Comparison of ENCODE assay signal across 31 cellular contexts in the genomic region with DNA sequence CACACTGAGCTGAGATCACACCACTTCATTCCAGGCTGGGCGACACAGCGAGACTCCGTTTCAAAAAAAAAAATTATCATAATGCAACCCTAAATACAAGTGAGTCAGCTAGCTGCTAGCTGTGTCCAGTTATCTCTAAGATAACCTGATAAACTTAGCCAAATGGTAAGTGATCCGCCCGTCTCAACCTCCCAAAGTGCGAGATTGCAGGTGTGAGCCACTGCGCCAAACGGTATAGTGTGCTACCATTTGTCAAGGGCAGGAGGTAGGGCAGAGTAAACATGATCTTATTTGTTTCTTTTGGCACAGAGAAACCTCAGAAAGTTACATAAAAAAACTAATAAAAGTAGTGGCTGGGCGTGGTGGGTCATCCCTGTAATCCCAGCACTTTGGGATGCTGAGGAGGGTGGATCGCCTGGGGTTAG. TPM values are rescaled to one million over a fixed set of nuclear protein-coding genes. Genes with fewer than 3 reads are reported as not detected.
DNase-seq lines count a peak whose midpoint lies in the region; ATAC-seq and TF ChIP-seq lines count a peak whose summit lies in the region.
"Had no signal": no experiment of that assay in that cellular context is flagged by ENCODE, and none has a peak within 500 bp of the region (broad histone marks: within the 10 kb centered on the region; RNA-seq: fewer than 3 reads in every experiment).

No MANE protein-coding gene starts in this region.

- no peaks in the 10 kb centered on the region for H3K9me3 ChIP-seq in prostate gland
- H3K9me3 ChIP-seq: BLaER1, Caco-2, SK-N-SH had no signal

- peak; percentile 58 for ATAC-seq in left colon
- ATAC-seq in GM18517 (IDR thresholded peaks at IDR 0.05; ENCODE audit: unreplicated experiment): no peak
- ATAC-seq in HG03469 (IDR thresholded peaks at IDR 0.05; ENCODE audit: unreplicated experiment): no peak
- ATAC-seq: GM12878, HepG2 had no signal

- no peaks in the 10 kb centered on the region for H3K4me1 ChIP-seq in prostate gland (replicated peaks)

- DNase-seq in LNCaP clone FGC (ENCODE audit: low read depth) (peak; percentile 90), left colon (peak in 1 of 2 donors; percentile 37), prostate gland (ENCODE audit: low spot score) (peak; percentile 43), erythroblast (lab: John Stamatoyannopoulos, UW) (no peak)
- DNase-seq in activated CD8-positive, alpha-beta memory T cell treated with anti-CD3 and anti-CD28 coated beads for 24 hours: no peak
- DNase-seq: ACHN; Caco-2; CD4-positive, alpha-beta memory T cell; DMS 273 treated with DMSO at 0.1 percent for 48 hours; DMS79 treated with DMSO at 0.1 percent for 48 hours; GM23248; H9; KBM-7; NCI-H1105; NCI-H1694; NCI-H2081; NCI-H2171; NCI-H446; NCI-H526; OCI-M1; SHP77; SK-N-SH had no signal

- peak overlapping the region; percentile 66 for H3K27ac ChIP-seq in VCaP
- no peak overlapping the region for H3K27ac ChIP-seq in prostate gland
- H3K27ac ChIP-seq: BLaER1, GM23248, HL-60 had no signal

- TF ChIP-seq CTCF in LNCaP clone FGC (IDR thresholded peaks at IDR 0.05; ENCODE audit: control insufficient read depth, extremely low read depth, insufficient read depth): no peak
- no peak for TF ChIP-seq CTCF in VCaP (conservative IDR thresholded peaks at IDR 0.05)
- no peak for TF ChIP-seq CTCF in prostate gland (IDR thresholded peaks at IDR 0.05)

- no peaks in the 10 kb centered on the region for H3K27me3 ChIP-seq in prostate gland (replicated peaks; ENCODE audit: insufficient read depth)

- no peak for TF ChIP-seq POLR2A in prostate gland (IDR thresholded peaks at IDR 0.05)
- no peak for TF ChIP-seq POLR2A in erythroblast (IDR thresholded peaks at IDR 0.05; ENCODE audit: low read length)

- H3K4me3 ChIP-seq in LNCaP clone FGC (ENCODE audit: low read depth, low read length) (no peak overlapping the region), prostate gland (no peak overlapping the region)
- H3K4me3 ChIP-seq: BLaER1, GM12878, GM23248 had no signal

- H3K36me3 ChIP-seq in prostate gland: no peaks in the 10 kb centered on the region
- H3K36me3 ChIP-seq: BLaER1 had no signal

- 43% methylated on average over 10 of the region's 10 CpGs for WGBS in prostate gland

- intact Hi-C loops in left colon (cut with DNase I, micrococcal nuclease) (no loop called here), prostate gland (cut with DNase I) (no loop called here)

RNA-seq across cellular contexts. Expression of gene C6orf132, which starts 4.7 kb away (rescaled TPM):
- total RNA-seq in left colon (10 to 100 TPM; 49.7 to 66.2 TPM), prostate gland (10 to 100 TPM; 30.8 to 45.9 TPM)
- total RNA-seq: CD4-positive, alpha-beta memory T cell; RPMI7951 had no signal

RNA-seq across cellular contexts. Expression of gene GUCA1A, which starts 26.0 kb away (rescaled TPM):
- not detected for total RNA-seq in left colon
- total RNA-seq in prostate gland: 1 to 10 TPM in 1 of 2 donors, not detected in 1; 2.1 TPM
- total RNA-seq: Caco-2; CD4-positive, alpha-beta memory T cell; GM12878; GM23248; HepG2; HT-29; RPMI7951 had no signal

RNA-seq across cellular contexts. Expression of gene GUCA1B, which starts 47.6 kb away (rescaled TPM):
- total RNA-seq in left colon (1 to 10 TPM in 1 of 2 donors, not detected in 1; 1.0 TPM), prostate gland (under 1 TPM in 1 of 2 donors, not detected in 1; 0.68 TPM)
- total RNA-seq: HT-29, RPMI7951 had no signal

Comparison
In these comparisons a context has a peak if more than half of its experiments do, and no peak if none do; other contexts are left out.
1. DNase-seq: peak in LNCaP clone FGC (single experiment) and prostate gland (single experiment); none in activated CD8-positive, alpha-beta memory T cell treated with anti-CD3 and anti-CD28 coated beads for 24 hours (single experiment) and erythroblast (0 of 2).